ENCODE assay signal across 8 cellular contexts in genomic region chr5:154940772-154941620, GRCh38. TPM values are rescaled to one million over a fixed set of nuclear protein-coding genes. Genes with fewer than 3 reads are reported as not detected.
A peak's percentile ranks its signal among the peaks of the same experiment; 100 is the strongest.
DNase-seq lines count a peak whose midpoint lies in the region; ATAC-seq and TF ChIP-seq lines count a peak whose summit lies in the region.

MRPL22 (plus strand) TSS chr5:154941073; CDS start chr5:154941111, 38 bp downstream.

- no peaks in the 10 kb centered on the region for H3K27me3 Mint-ChIP-seq in activated naive CD4-positive, alpha-beta T cell treated with anti-CD3 and anti-CD28 coated beads for 36 hours (ENCODE audit: low read depth)

- H2AK5ac ChIP-seq in neuronal stem cell (ENCODE audit: low read depth, low read length) = no peak within 1 kb of the TSS

- peak; percentile 79 for ATAC-seq in gastroesophageal sphincter

- no peak within 1 kb of the TSS for H3K4ac ChIP-seq in neuronal stem cell (ENCODE audit: low read length)

- H3K14ac ChIP-seq in neuronal stem cell (ENCODE audit: low read length) = no peak within 1 kb of the TSS

- WGBS in gastroesophageal sphincter (ENCODE audit: low coverage in 1 of 2), 2 donors = 1 to 3% methylated on average over 12 to 36 of the region's 40 CpGs
- no CpG with 5 or more reads among the region's 40 CpGs for WGBS in neuronal stem cell (ENCODE audit: extremely low coverage in 2 of 2, insufficient read length in 2 of 2, insufficient replicate concordance in 1 of 2), 2 donors

- CTCF ChIA-PET in activated naive CD4-positive, alpha-beta T cell treated with anti-CD3 and anti-CD28 coated beads for 36 hours (lab: Charles Lee) = no interaction called here

- H3K27ac Mint-ChIP-seq in activated naive CD4-positive, alpha-beta T cell treated with anti-CD3 and anti-CD28 coated beads for 36 hours = peak within 1 kb of the TSS; percentile 96

- H3K4me3 ChIP-seq in HFF-Myc (replicated peaks; ENCODE audit: low read depth, low read length) (peak within 1 kb of the TSS; percentile 64), NB4 (ENCODE audit: low read depth, low read length) (peak within 1 kb of the TSS; percentile 99), gastroesophageal sphincter (peak within 1 kb of the TSS; percentile 59 to 90), neuronal stem cell (ENCODE audit: low read length in 2 of 2) (peak within 1 kb of the TSS; percentile 76 to 89), subcutaneous abdominal adipose tissue (ENCODE audit: low read depth in 1 of 5, low read length in 5 of 5) (peak within 1 kb of the TSS; percentile 93 to 99 (median 96))

- H3K9ac ChIP-seq in neuronal stem cell (ENCODE audit: low read depth, low read length, poor library complexity) = peak within 1 kb of the TSS; percentile 56
- peak within 1 kb of the TSS; percentile 92 to 94 (median 93) for H3K9ac ChIP-seq in subcutaneous abdominal adipose tissue (ENCODE audit: low read length in 5 of 5)

- no peak within 1 kb of the TSS for H4K8ac ChIP-seq in neuronal stem cell (ENCODE audit: low read depth, low read length)

- H3K4me1 ChIP-seq in gastroesophageal sphincter (peaks cover 0 to 76% (median 18%) of the 10 kb centered on the region in 3 donors), neuronal stem cell (ENCODE audit: control insufficient read depth in 2 of 2, insufficient read depth in 1 of 2, low read depth in 1 of 2, low read length in 2 of 2) (peaks cover 6 to 14% of the 10 kb centered on the region in 2 donors), subcutaneous abdominal adipose tissue (ENCODE audit: control insufficient read depth in 5 of 5, insufficient read depth in 5 of 5, low read length in 5 of 5) (peaks cover 7 to 46% (median 42%) of the 10 kb centered on the region in 5 donors)

- H3K4me2 ChIP-seq in neuronal stem cell (ENCODE audit: insufficient read depth, low read length, poor library complexity, severe bottlenecking) = peak within 1 kb of the TSS; percentile 63

- peaks cover 2% of the 10 kb centered on the region for H3K79me1 ChIP-seq in neuronal stem cell (ENCODE audit: low read depth, low read length)

- no peak within 1 kb of the TSS for H2BK15ac ChIP-seq in neuronal stem cell (ENCODE audit: low read length)

- H3K23ac ChIP-seq in neuronal stem cell (ENCODE audit: low read depth, low read length, poor library complexity) = peak within 1 kb of the TSS; percentile 13

- H2BK5ac ChIP-seq in neuronal stem cell (ENCODE audit: low read length) = no peak within 1 kb of the TSS

- peak within 1 kb of the TSS; percentile 91 for H2AFZ ChIP-seq in neuronal stem cell (ENCODE audit: low read length)

- H3K4me1 Mint-ChIP-seq in activated naive CD4-positive, alpha-beta T cell treated with anti-CD3 and anti-CD28 coated beads for 36 hours (ENCODE audit: low read depth) = peaks cover 36% of the 10 kb centered on the region

- H3K27ac ChIP-seq in gastroesophageal sphincter (peak within 1 kb of the TSS; percentile 31 to 86 (median 82)), neuronal stem cell (replicated peaks; ENCODE audit: low read length) (no peak within 1 kb of the TSS), subcutaneous abdominal adipose tissue (ENCODE audit: low read depth, low read length) (peak within 1 kb of the TSS; percentile 76)

- peak within 1 kb of the TSS; percentile 97 for H3K4me3 Mint-ChIP-seq in activated naive CD4-positive, alpha-beta T cell treated with anti-CD3 and anti-CD28 coated beads for 36 hours

- TF ChIP-seq CTCF in HFF-Myc (IDR thresholded peaks at IDR 0.05; ENCODE audit: low read depth, low read length, missing control alignments) (no peak), NB4 (IDR thresholded peaks at IDR 0.05; ENCODE audit: low read depth, low read length) (no peak), gastroesophageal sphincter (IDR thresholded peaks at IDR 0.05) (peak in 3 of 4 experiments; percentile 28 to 50 (median 43))

- H3K36me3 Mint-ChIP-seq in activated naive CD4-positive, alpha-beta T cell treated with anti-CD3 and anti-CD28 coated beads for 36 hours (ENCODE audit: low read depth) = peaks cover 4% of the 10 kb centered on the region

- H3K27me3 ChIP-seq in gastroesophageal sphincter (no peaks in the 10 kb centered on the region), neuronal stem cell (ENCODE audit: control insufficient read depth in 3 of 3, insufficient read depth in 3 of 3, low read depth in 1 of 3, low read length in 3 of 3) (no peaks in the 10 kb centered on the region), subcutaneous abdominal adipose tissue (ENCODE audit: control insufficient read depth in 5 of 5, insufficient read depth in 4 of 5, low read length in 5 of 5) (no peaks in the 10 kb centered on the region)

- no peak for TF ChIP-seq EP300 in gastroesophageal sphincter (IDR thresholded peaks at IDR 0.05)

- intact Hi-C loops in activated naive CD4-positive, alpha-beta T cell treated with anti-CD3 and anti-CD28 coated beads for 36 hours (cut with micrococcal nuclease) = loop anchor here (1.0 to 10.0 kb wide), 3 partner anchors 186 to 903 kb away; partner anchors contain the start of genes FAM114A2, LARP1 and MFAP3

- peak; percentile 97 for DNase-seq in GM03348 (ENCODE audit: low spot score)
- peak; percentile 82 for DNase-seq in HFF-Myc (ENCODE audit: extremely low read depth, low read depth)
- DNase-seq in NB4 (ENCODE audit: low read depth) = peak; percentile 95
- peak; percentile 93 for DNase-seq in SK-N-DZ (ENCODE audit: low spot score)
- peak; percentile 97 for DNase-seq in activated naive CD4-positive, alpha-beta T cell treated with anti-CD3 and anti-CD28 coated beads for 36 hours
- peak; percentile 86 for DNase-seq in neuronal stem cell (ENCODE audit: low spot score)

- H3K9me3 Mint-ChIP-seq in activated naive CD4-positive, alpha-beta T cell treated with anti-CD3 and anti-CD28 coated beads for 36 hours = no peaks in the 10 kb centered on the region

- TF ChIP-seq POLR2A in NB4 (IDR thresholded peaks at IDR 0.05; ENCODE audit: extremely low read depth, insufficient read length) (peak; percentile 90), gastroesophageal sphincter (IDR thresholded peaks at IDR 0.05) (peak; percentile 32 to 36)

- H2BK12ac ChIP-seq in neuronal stem cell (ENCODE audit: low read length) = no peak within 1 kb of the TSS

- H2BK120ac ChIP-seq in neuronal stem cell (ENCODE audit: low read depth, low read length) = no peak within 1 kb of the TSS

- H3K9me3 ChIP-seq in gastroesophageal sphincter = no peaks in the 10 kb centered on the region
- H3K9me3 ChIP-seq in neuronal stem cell (replicated peaks in 1 of 2; ENCODE audit: control insufficient read depth in 2 of 2, insufficient read depth in 1 of 2, low read depth in 1 of 2, low read length in 2 of 2) = no peaks in the 10 kb centered on the region
- no peaks in the 10 kb centered on the region for H3K9me3 ChIP-seq in subcutaneous abdominal adipose tissue (ENCODE audit: control insufficient read depth in 5 of 5, low read length in 5 of 5)

- peak within 1 kb of the TSS; percentile 85 for H3K18ac ChIP-seq in neuronal stem cell (ENCODE audit: low read length)

- H3K36me3 ChIP-seq in gastroesophageal sphincter (peaks cover 0 to 7% of the 10 kb centered on the region in 2 donors), neuronal stem cell (replicated peaks in 1 of 2; ENCODE audit: control insufficient read depth in 2 of 2, insufficient read depth in 2 of 2, low read length in 2 of 2) (peaks cover 0 to 4% of the 10 kb centered on the region in 2 donors), subcutaneous abdominal adipose tissue (ENCODE audit: control insufficient read depth in 5 of 5, insufficient read depth in 5 of 5, low read length in 5 of 5) (peaks cover 0 to 11% (median 0%) of the 10 kb centered on the region in 5 donors)

- H4K91ac ChIP-seq in neuronal stem cell (ENCODE audit: low read depth, low read length, poor library complexity) = no peak within 1 kb of the TSS

RNA-seq across cellular contexts. Expression of gene MRPL22, which starts in this region (rescaled TPM):
- 19.5 and 24.6 TPM in 2 replicates for polyA plus RNA-seq in SK-N-DZ (2014; cell fraction: cytosol; rRNA removed)
- 23.4 and 31.4 TPM in 2 replicates for polyA plus RNA-seq in SK-N-DZ (2014; cell fraction: nucleus; rRNA removed)
- 10 to 100 TPM; 88.3 to 92.2 TPM for total RNA-seq in activated naive CD4-positive, alpha-beta T cell treated with anti-CD3 and anti-CD28 coated beads for 36 hours
- total RNA-seq in gastroesophageal sphincter = 10 to 100 TPM; 14.8 to 23.5 (median 20.5) TPM
- polyA plus RNA-seq in neuronal stem cell (2013, experiment 1 of 2) = 105 TPM
- 98.5 TPM for polyA plus RNA-seq in neuronal stem cell (2013, experiment 2 of 2)

Comparison
In these comparisons a context has a peak if more than half of its experiments do, and no peak if none do; other contexts are left out.
1. CTCF ChIP-seq: peak in gastroesophageal sphincter (3 of 4); none in HFF-Myc (single experiment) and NB4 (single experiment).
2. Peak in every context shown above with its lines, with median percentiles within 50 percentile points of each other: DNase-seq and H3K4me3 ChIP-seq.